ENCODE assay signal across 8 cellular contexts in genomic region chr11:62831520-62832345, GRCh38. TPM values are rescaled to one million over a fixed set of nuclear protein-coding genes. Genes with fewer than 3 reads are reported as not detected.
DNase-seq lines count a peak whose midpoint lies in the region; TF ChIP-seq lines count a peak whose summit lies in the region.

A gene with protein sequence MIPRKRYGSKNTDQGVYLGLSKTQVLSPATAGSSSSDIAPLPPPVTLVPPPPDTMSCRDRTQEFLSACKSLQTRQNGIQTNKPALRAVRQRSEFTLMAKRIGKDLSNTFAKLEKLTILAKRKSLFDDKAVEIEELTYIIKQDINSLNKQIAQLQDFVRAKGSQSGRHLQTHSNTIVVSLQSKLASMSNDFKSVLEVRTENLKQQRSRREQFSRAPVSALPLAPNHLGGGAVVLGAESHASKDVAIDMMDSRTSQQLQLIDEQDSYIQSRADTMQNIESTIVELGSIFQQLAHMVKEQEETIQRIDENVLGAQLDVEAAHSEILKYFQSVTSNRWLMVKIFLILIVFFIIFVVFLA (minus strand): TSS chr11:62832051. CDS start chr11:62831243, 808 bp downstream.

- no peaks in the 10 kb centered on the region for H3K9me3 ChIP-seq in neuronal stem cell (replicated peaks in 1 of 2; ENCODE audit: control insufficient read depth in 2 of 2, insufficient read depth in 1 of 2, low read depth in 1 of 2, low read length in 2 of 2)

- peak within 1 kb of the TSS; percentile 34 for H2BK12ac ChIP-seq in neuronal stem cell (ENCODE audit: low read length)

- H3K4me1 ChIP-seq in neuronal stem cell (ENCODE audit: control insufficient read depth in 2 of 2, insufficient read depth in 1 of 2, low read depth in 1 of 2, low read length in 2 of 2), result peaks cover 3 to 7% of the 10 kb centered on the region in 2 donors

- peak within 1 kb of the TSS; percentile 83 for H3K14ac ChIP-seq in neuronal stem cell (ENCODE audit: low read length)

- DNase-seq in GM03348 (ENCODE audit: low spot score), result peak; percentile 97
- peak; percentile 96 for DNase-seq in HFF-Myc (ENCODE audit: extremely low read depth, low read depth)
- peak; percentile 98 for DNase-seq in NAMALWA (ENCODE audit: low spot score)
- DNase-seq in SK-N-DZ (ENCODE audit: low spot score), result peak; percentile 98
- DNase-seq in activated naive CD4-positive, alpha-beta T cell treated with anti-CD3 and anti-CD28 coated beads for 36 hours, result peak; percentile 100
- DNase-seq in foreskin melanocyte, result peak; percentile 97
- peak; percentile 99 for DNase-seq in neuronal stem cell (ENCODE audit: low spot score)

- no CpG with 5 or more reads among the region's 65 CpGs for WGBS in neuronal stem cell (ENCODE audit: extremely low coverage in 2 of 2, insufficient read length in 2 of 2, insufficient replicate concordance in 1 of 2), 2 donors

- peaks cover 47% of the 10 kb centered on the region for H3K4me1 Mint-ChIP-seq in activated naive CD4-positive, alpha-beta T cell treated with anti-CD3 and anti-CD28 coated beads for 36 hours (ENCODE audit: low read depth)

- H3K9ac ChIP-seq in neuronal stem cell (ENCODE audit: low read depth, low read length, poor library complexity), result peak within 1 kb of the TSS; percentile 96

- H4K8ac ChIP-seq in neuronal stem cell (ENCODE audit: low read depth, low read length), result peak within 1 kb of the TSS; percentile 54

- no peak for TF ChIP-seq CTCF in HFF-Myc (IDR thresholded peaks at IDR 0.05; ENCODE audit: low read depth, low read length, missing control alignments)
- TF ChIP-seq CTCF in subcutaneous adipose tissue (IDR thresholded peaks at IDR 0.05; ENCODE audit: low read depth), result no peak

- peak within 1 kb of the TSS; percentile 98 for H3K23ac ChIP-seq in neuronal stem cell (ENCODE audit: low read depth, low read length, poor library complexity)

- H3K4me3 ChIP-seq in HFF-Myc (replicated peaks; ENCODE audit: low read depth, low read length) (peak within 1 kb of the TSS; percentile 76), neuronal stem cell (ENCODE audit: low read length in 2 of 2) (peak within 1 kb of the TSS; percentile 70 to 95)

- H3K9me3 Mint-ChIP-seq in activated naive CD4-positive, alpha-beta T cell treated with anti-CD3 and anti-CD28 coated beads for 36 hours, result no peaks in the 10 kb centered on the region

- no peaks in the 10 kb centered on the region for H3K27me3 Mint-ChIP-seq in activated naive CD4-positive, alpha-beta T cell treated with anti-CD3 and anti-CD28 coated beads for 36 hours (ENCODE audit: low read depth)

- H3K4me2 ChIP-seq in neuronal stem cell (ENCODE audit: insufficient read depth, low read length, poor library complexity, severe bottlenecking), result peak within 1 kb of the TSS; percentile 92

- peak within 1 kb of the TSS; percentile 97 for H2AFZ ChIP-seq in neuronal stem cell (ENCODE audit: low read length)

- H3K27ac ChIP-seq in neuronal stem cell (replicated peaks; ENCODE audit: low read length), result peak within 1 kb of the TSS; percentile 93

- H2BK5ac ChIP-seq in neuronal stem cell (ENCODE audit: low read length), result peak within 1 kb of the TSS; percentile 91

- H3K27me3 ChIP-seq in neuronal stem cell (ENCODE audit: control insufficient read depth in 3 of 3, insufficient read depth in 3 of 3, low read depth in 1 of 3, low read length in 3 of 3), result no peaks in the 10 kb centered on the region

- peak within 1 kb of the TSS; percentile 99 for H3K4me3 Mint-ChIP-seq in activated naive CD4-positive, alpha-beta T cell treated with anti-CD3 and anti-CD28 coated beads for 36 hours

- H3K27ac Mint-ChIP-seq in activated naive CD4-positive, alpha-beta T cell treated with anti-CD3 and anti-CD28 coated beads for 36 hours, result peak within 1 kb of the TSS; percentile 100

- peak within 1 kb of the TSS; percentile 95 for H2AK5ac ChIP-seq in neuronal stem cell (ENCODE audit: low read depth, low read length)

- H4K91ac ChIP-seq in neuronal stem cell (ENCODE audit: low read depth, low read length, poor library complexity), result no peak within 1 kb of the TSS

- H3K36me3 Mint-ChIP-seq in activated naive CD4-positive, alpha-beta T cell treated with anti-CD3 and anti-CD28 coated beads for 36 hours (ENCODE audit: low read depth), result peaks cover 23% of the 10 kb centered on the region

- peak within 1 kb of the TSS; percentile 94 for H2BK15ac ChIP-seq in neuronal stem cell (ENCODE audit: low read length)

- H3K36me3 ChIP-seq in neuronal stem cell (replicated peaks in 1 of 2; ENCODE audit: control insufficient read depth in 2 of 2, insufficient read depth in 2 of 2, low read length in 2 of 2), result peaks cover 34 to 57% of the 10 kb centered on the region in 2 donors

- H3K4ac ChIP-seq in neuronal stem cell (ENCODE audit: low read length), result peak within 1 kb of the TSS; percentile 42

- CTCF ChIA-PET in activated naive CD4-positive, alpha-beta T cell treated with anti-CD3 and anti-CD28 coated beads for 36 hours (lab: Charles Lee), result interaction anchor here (0.6 to 1.8 kb wide), 5 partner anchors 10 to 177 kb away, joined by 3 to 12 read pairs (median 3); no protein-coding TSS in a partner anchor

- H3K18ac ChIP-seq in neuronal stem cell (ENCODE audit: low read length), result peak within 1 kb of the TSS; percentile 99

- H2BK120ac ChIP-seq in neuronal stem cell (ENCODE audit: low read depth, low read length), result peak within 1 kb of the TSS; percentile 93

- H3K79me1 ChIP-seq in neuronal stem cell (ENCODE audit: low read depth, low read length), result peaks cover 7% of the 10 kb centered on the region

- intact Hi-C loops in activated naive CD4-positive, alpha-beta T cell treated with anti-CD3 and anti-CD28 coated beads for 36 hours (cut with micrococcal nuclease), result loop anchor here (1.0 kb wide), 6 partner anchors 8 to 104 kb away; partner anchors contain the start of genes HNRNPUL2, NXF1, TMEM179B and TMEM223

RNA-seq across cellular contexts. Expression of the gene that starts here (rescaled TPM):
- polyA plus RNA-seq in SK-N-DZ (2014; cell fraction: cytosol; rRNA removed), result 18.2 and 31.0 TPM in 2 replicates
- polyA plus RNA-seq in SK-N-DZ (2014; cell fraction: nucleus; rRNA removed), result 17.6 and 25.3 TPM in 2 replicates
- 10 to 100 TPM; 22.7 to 23.0 TPM for total RNA-seq in activated naive CD4-positive, alpha-beta T cell treated with anti-CD3 and anti-CD28 coated beads for 36 hours
- polyA plus RNA-seq in neuronal stem cell (2013, experiment 1 of 2), result 30.8 TPM
- polyA plus RNA-seq in neuronal stem cell (2013, experiment 2 of 2), result 30.7 TPM
- total RNA-seq in subcutaneous adipose tissue, result 10 to 100 TPM; 21.2 to 38.8 (median 29.9) TPM

Comparison
In these comparisons a context has a peak if more than half of its experiments do, and no peak if none do; other contexts are left out.
1. Peak in every context shown above with its lines: DNase-seq, H3K4me3 ChIP-seq and H3K27ac ChIP-seq.